Comparison of ENCODE assay signal across 21 cellular contexts in genomic region chr10:12772797-12773587, GRCh38.
DNase-seq lines count a peak whose midpoint lies in the region; ATAC-seq, FAIRE-seq and TF ChIP-seq lines count a peak whose summit lies in the region.
"Had no signal": no experiment of that assay in that cellular context is flagged by ENCODE, and none has a peak within 500 bp of the region (broad histone marks: within the 10 kb centered on the region; RNA-seq: fewer than 3 reads in every experiment).

No MANE protein-coding gene starts in this region.

- TF ChIP-seq CTCF in HepG2 (CRISPR knock-in tag; IDR thresholded peaks at IDR 0.05) (no peak), right lobe of liver (IDR thresholded peaks at IDR 0.05) (no peak), brain (conservative IDR thresholded peaks at IDR 0.05) (no peak), type B pancreatic cell (conservative IDR thresholded peaks at IDR 0.05) (no peak), prostate gland (IDR thresholded peaks at IDR 0.05) (no peak)

- H3K4me1 ChIP-seq in HepG2 (ENCODE audit: insufficient read depth, low read length) (peaks cover 13% of the 10 kb centered on the region), right lobe of liver (no peaks in the 10 kb centered on the region), prostate gland (replicated peaks) (no peaks in the 10 kb centered on the region)
- H3K4me1 ChIP-seq: BE2C had no signal

- H3K36me3 Mint-ChIP-seq in brain = peaks cover 29% of the 10 kb centered on the region
- peaks cover 11% of the 10 kb centered on the region for H3K36me3 Mint-ChIP-seq in type B pancreatic cell
- H3K36me3 Mint-ChIP-seq in activated T-cell treated with anti-CD3 and anti-CD28 coated beads, Interleukin-2, amount 50 U/mL, for 72 hours (ENCODE audit: insufficient read depth in 2 of 2) = peaks cover 2 to 4% of the 10 kb centered on the region in 2 donors

- DNase-seq in HepG2 (ENCODE audit: low spot score) (no peak), right lobe of liver (no peak), left colon (no peak), type B pancreatic cell (ENCODE audit: extremely low spot score, unreplicated experiment) (no peak), prostate gland (ENCODE audit: low spot score) (no peak)
- DNase-seq in activated T-cell treated with anti-CD3 and anti-CD28 coated beads, Interleukin-2, amount 50 U/mL, for 72 hours = no peak
- DNase-seq in activated naive CD4-positive, alpha-beta T cell treated with anti-CD3 and anti-CD28 coated beads, Interleukin-2, amount 50 U/mL, for 16 hours = no peak
- DNase-seq: BE2C; C1 segment of cervical spinal cord; CD4-positive, CD25-positive, alpha-beta regulatory T cell; CD8-positive, alpha-beta memory T cell; COR-L47; DMS 273 treated with DMSO at 0.1 percent for 48 hours; DMS79; GF-D8; GM23248; HCEC 1CT; HFFc6; KG1 had no signal

- ATAC-seq in HepG2 = no peak
- no peak for ATAC-seq in right lobe of liver
- peak; percentile 82 for ATAC-seq in left colon
- ATAC-seq in activated T-cell treated with anti-CD3 and anti-CD28 coated beads, Interleukin-2, amount 50 U/mL, for 72 hours (replicated peaks in 1 of 2) = no peak

- in situ Hi-C loops in HepG2 (cut with HindIII; ENCODE audit: extremely low pct_ligation_motif_present, low pct_unique_long_range_greater_than_20kb) = no loop called here

- H3K27me3 Mint-ChIP-seq in brain (no peaks in the 10 kb centered on the region), type B pancreatic cell (no peaks in the 10 kb centered on the region)
- no peaks in the 10 kb centered on the region for H3K27me3 Mint-ChIP-seq in activated T-cell treated with anti-CD3 and anti-CD28 coated beads, Interleukin-2, amount 50 U/mL, for 72 hours (ENCODE audit: low read depth)
- H3K27me3 Mint-ChIP-seq: CD8-positive, alpha-beta memory T cell had no signal

- no peaks in the 10 kb centered on the region for H3K9me3 ChIP-seq in HepG2 (ENCODE audit: low read length)
- no peaks in the 10 kb centered on the region for H3K9me3 ChIP-seq in right lobe of liver
- no peaks in the 10 kb centered on the region for H3K9me3 ChIP-seq in prostate gland
- H3K9me3 ChIP-seq: BE2C had no signal

- no peak overlapping the region for H3K4me2 ChIP-seq in HepG2 (ENCODE audit: low read depth, low read length)

- TF ChIP-seq EP300 in HepG2 (IDR thresholded peaks at IDR 0.05; ENCODE audit: low read depth in 2 of 2, low read length in 2 of 2) (no peak), HepG2 (CRISPR knock-in tag; IDR thresholded peaks at IDR 0.05; ENCODE audit: borderline replicate concordance) (no peak)

- H3K9ac ChIP-seq in HepG2 (ENCODE audit: insufficient read depth, low read depth, low read length) = no peak overlapping the region
- H3K9ac ChIP-seq: GM23248 had no signal

- H2AFZ ChIP-seq in HepG2 (ENCODE audit: low read length) = no peak overlapping the region
- H2AFZ ChIP-seq: GM23248 had no signal

- FAIRE-seq in HepG2 (lab: Jason Lieb, UNC) = no peak
- FAIRE-seq: H54 had no signal

- no peak overlapping the region for H3K4me3 ChIP-seq in HepG2 (replicated peaks in 1 of 3; ENCODE audit: insufficient read depth in 1 of 3, low read depth in 2 of 3, low read length in 3 of 3)
- H3K4me3 ChIP-seq in right lobe of liver = no peak overlapping the region
- no peak overlapping the region for H3K4me3 ChIP-seq in prostate gland
- H3K4me3 ChIP-seq: GM23248 had no signal

- 25% methylated on average over 6 of the region's 8 CpGs for WGBS in HepG2 (ENCODE audit: low lambda C conversion rate)
- WGBS in right lobe of liver (ENCODE audit: insufficient coverage, low coverage, low lambda C conversion rate, missing lambda C conversion rate) = 82% methylated on average over 6 of the region's 8 CpGs
- WGBS in prostate gland = 88% methylated on average over 8 of the region's 8 CpGs

- no peaks in the 10 kb centered on the region for H3K9me3 Mint-ChIP-seq in brain
- H3K9me3 Mint-ChIP-seq in type B pancreatic cell = no peaks in the 10 kb centered on the region
- H3K9me3 Mint-ChIP-seq in activated T-cell treated with anti-CD3 and anti-CD28 coated beads, Interleukin-2, amount 50 U/mL, for 72 hours = no peaks in the 10 kb centered on the region
- H3K9me3 Mint-ChIP-seq: CD8-positive, alpha-beta memory T cell had no signal

- H3K4me1 Mint-ChIP-seq in brain (peaks cover 51% of the 10 kb centered on the region), type B pancreatic cell (ENCODE audit: unreplicated experiment) (peaks cover 21% of the 10 kb centered on the region)
- H3K4me1 Mint-ChIP-seq in activated T-cell treated with anti-CD3 and anti-CD28 coated beads, Interleukin-2, amount 50 U/mL, for 72 hours (ENCODE audit: low read depth) = peaks cover 6% of the 10 kb centered on the region

- H3K27me3 ChIP-seq in HepG2 (ENCODE audit: control insufficient read depth in 1 of 2, insufficient read depth in 2 of 2, low read length in 2 of 2) (no peaks in the 10 kb centered on the region), right lobe of liver (no peaks in the 10 kb centered on the region), prostate gland (replicated peaks; ENCODE audit: insufficient read depth) (no peaks in the 10 kb centered on the region)
- H3K27me3 ChIP-seq: BE2C had no signal

- no peaks in the 10 kb centered on the region for H4K20me1 ChIP-seq in HepG2 (ENCODE audit: insufficient read depth, low read length)

- intact Hi-C loops in HepG2 (cut with micrococcal nuclease; ENCODE audit: unreplicated experiment) = no loop called here
- intact Hi-C loops in right lobe of liver (cut with DNase I) = no loop called here
- intact Hi-C loops in left colon (cut with DNase I, micrococcal nuclease) = no loop called here
- intact Hi-C loops in prostate gland (cut with DNase I) = no loop called here

- TF ChIP-seq POLR2A in HepG2 (IDR thresholded peaks at IDR 0.05; ENCODE audit: insufficient read depth in 1 of 2, low read depth in 2 of 2, low read length in 2 of 2) = no peak
- no peak for TF ChIP-seq POLR2A in right lobe of liver (IDR thresholded peaks at IDR 0.05)
- no peak for TF ChIP-seq POLR2A in prostate gland (IDR thresholded peaks at IDR 0.05)

- H3K36me3 ChIP-seq in HepG2 (replicated peaks in 1 of 2; ENCODE audit: control insufficient read depth in 1 of 2, insufficient read depth in 2 of 2, low read length in 2 of 2) (no peaks in the 10 kb centered on the region), right lobe of liver (no peaks in the 10 kb centered on the region), prostate gland (no peaks in the 10 kb centered on the region)
- H3K36me3 ChIP-seq: BE2C had no signal

- CTCF ChIA-PET in HepG2 (lab: Yijun Ruan, JAX; ENCODE audit: low intra/inter-chr PET ratio, low total read pairs) = no interaction called here

- no peak overlapping the region for H3K27ac ChIP-seq in HepG2 (ENCODE audit: extremely low read length, insufficient read depth, low read length)
- no peak overlapping the region for H3K27ac ChIP-seq in right lobe of liver
- H3K27ac ChIP-seq in prostate gland = no peak overlapping the region
- H3K27ac ChIP-seq: GM23248 had no signal

- POLR2A ChIA-PET in HepG2 (lab: Yijun Ruan, JAX) = no interaction called here

- TF ChIP-seq RAD21 in HepG2 (CRISPR knock-in tag; IDR thresholded peaks at IDR 0.05) = no peak

- H3K4me3 Mint-ChIP-seq in brain = no peak overlapping the region
- H3K4me3 Mint-ChIP-seq in type B pancreatic cell = no peak overlapping the region
- no peak overlapping the region for H3K4me3 Mint-ChIP-seq in activated T-cell treated with anti-CD3 and anti-CD28 coated beads, Interleukin-2, amount 50 U/mL, for 72 hours
- H3K4me3 Mint-ChIP-seq: CD4-positive, CD25-positive, alpha-beta regulatory T cell; CD8-positive, alpha-beta memory T cell; HFFc6 had no signal

- no TSS peak for BruUV-seq in HepG2 (replicated peaks; lab: Mats Ljungman, UMichigan)

- no peaks in the 10 kb centered on the region for H3K79me2 ChIP-seq in HepG2 (ENCODE audit: insufficient read depth, low read length)

- H3K27ac Mint-ChIP-seq in brain (peak overlapping the region in 3 of 5 experiments; percentile 1 to 67 (median 18)), type B pancreatic cell (peak overlapping the region; percentile 51)
- H3K27ac Mint-ChIP-seq in activated T-cell treated with anti-CD3 and anti-CD28 coated beads, Interleukin-2, amount 50 U/mL, for 72 hours = no peak overlapping the region
- H3K27ac Mint-ChIP-seq: HFFc6 had no signal

TF ChIP-seq in HepG2, 621 proteins besides CTCF, POLR2A, EP300 and RAD21:
- TF ChIP-seq CREB1 (IDR thresholded peaks at IDR 0.05) = 0 out of 2 replicates have a peak, but pooled peaks have one; percentile 4
- TF ChIP-seq CREB1 (CRISPR knock-in tag; IDR thresholded peaks at IDR 0.05) = no peak
- no peak for TF ChIP-seq PHF20 (CRISPR knock-in tag; IDR thresholded peaks at IDR 0.05)
